8 cellular contexts compared by ENCODE assay signal in genomic region chr5:178625679-178626483, GRCh38. TPM values are rescaled to one million over a fixed set of nuclear protein-coding genes. Genes with fewer than 3 reads are reported as not detected.
DNase-seq lines count a peak whose midpoint lies in the region; ATAC-seq and TF ChIP-seq lines count a peak whose summit lies in the region.

No MANE protein-coding gene starts in this region.

- no peaks in the 10 kb centered on the region for H3K27me3 Mint-ChIP-seq in nephron progenitor cell (ENCODE audit: low read depth, poor library complexity)

- H3K4me3 Mint-ChIP-seq in nephron progenitor cell, result peak overlapping the region; percentile 99

- H3K36me3 Mint-ChIP-seq in nephron progenitor cell (ENCODE audit: low read depth), result peaks cover 23% of the 10 kb centered on the region

- H3K27ac Mint-ChIP-seq in nephron progenitor cell, result peak overlapping the region; percentile 91

- H3K4me3 ChIP-seq in AG04449 (ENCODE audit: low read depth, low read length) (peak overlapping the region; percentile 95), SJSA1 (peak overlapping the region; percentile 92)

- no peak for TF ChIP-seq POLR2A in erythroblast (IDR thresholded peaks at IDR 0.05; ENCODE audit: low read length)

- peaks cover 8% of the 10 kb centered on the region for H3K9me3 Mint-ChIP-seq in nephron progenitor cell

- POLR2A ChIA-PET in AG04449 (lab: Yijun Ruan, JAX), result interaction anchor here (0.7 to 1.5 kb wide), 4 partner anchors 17 to 422 kb away, joined by 3 to 6 read pairs (median 4); partner anchors contain the start of gene HNRNPAB

- peaks cover 15% of the 10 kb centered on the region for H3K4me1 ChIP-seq in SJSA1 (replicated peaks)

- H3K27me3 ChIP-seq in SJSA1 (replicated peaks), result no peaks in the 10 kb centered on the region

- H3K4me1 Mint-ChIP-seq in nephron progenitor cell, result peaks cover 54% of the 10 kb centered on the region

- ATAC-seq in GM18861 (IDR thresholded peaks at IDR 0.05; ENCODE audit: unreplicated experiment) (peak; percentile 20), HG03066 (IDR thresholded peaks at IDR 0.05; ENCODE audit: low read depth, unreplicated experiment) (peak; percentile 25), GM19328 (IDR thresholded peaks at IDR 0.05; ENCODE audit: unreplicated experiment) (no peak)

- H3K36me3 ChIP-seq in SJSA1, result peaks cover 28% of the 10 kb centered on the region

- H3K9me3 ChIP-seq in SJSA1 (replicated peaks), result 0 out of 2 replicates have a peak, but pooled peaks cover 4% of the 10 kb centered on the region

- DNase-seq in AG04449 (ENCODE audit: low read depth, low spot score) (no peak), SJSA1 (ENCODE audit: low read depth in 1 of 2, low spot score in 2 of 2) (no peak), erythroblast (lab: John Stamatoyannopoulos, UW) (peak; percentile 83 to 85), nephron progenitor cell (no peak), mesenteric fat pad (ENCODE audit: low spot score) (no peak)

- TF ChIP-seq CTCF in AG04449 (IDR thresholded peaks at IDR 0.05; ENCODE audit: insufficient read depth, low read length, missing control alignments) (no peak), nephron progenitor cell (IDR thresholded peaks at IDR 0.05) (no peak)

- peak overlapping the region; percentile 86 for H3K27ac ChIP-seq in SJSA1

- CTCF ChIA-PET in AG04449 (lab: Yijun Ruan, JAX), result interaction anchor here (0.7 to 0.9 kb wide), 3 partner anchors 22 to 106 kb away, joined by 3 to 4 read pairs (median 3); partner anchors contain the start of gene ZNF354A

RNA-seq across cellular contexts. Expression of gene CLK4, which starts 1.0 kb away (rescaled TPM):
- 13.0 and 19.3 TPM in 2 replicates for total RNA-seq in SJSA1 (2014; rRNA removed; shearing (Covaris generic))
- total RNA-seq in mesenteric fat pad, result 25.7 TPM

RNA-seq across cellular contexts. Expression of gene COL23A1, which starts 35.7 kb away (rescaled TPM):
- not detected in 2 replicates for total RNA-seq in SJSA1 (2014; rRNA removed; shearing (Covaris generic))
- 0.55 TPM for total RNA-seq in mesenteric fat pad

Comparison
In these comparisons a context has a peak if more than half of its experiments do, and no peak if none do; other contexts are left out.
1. DNase-seq: peak in erythroblast (2 of 2); none in AG04449 (single experiment), SJSA1 (0 of 2), nephron progenitor cell (single experiment) and mesenteric fat pad (single experiment).